ENCODE assay signal across 15 cellular contexts in the genomic region with DNA sequence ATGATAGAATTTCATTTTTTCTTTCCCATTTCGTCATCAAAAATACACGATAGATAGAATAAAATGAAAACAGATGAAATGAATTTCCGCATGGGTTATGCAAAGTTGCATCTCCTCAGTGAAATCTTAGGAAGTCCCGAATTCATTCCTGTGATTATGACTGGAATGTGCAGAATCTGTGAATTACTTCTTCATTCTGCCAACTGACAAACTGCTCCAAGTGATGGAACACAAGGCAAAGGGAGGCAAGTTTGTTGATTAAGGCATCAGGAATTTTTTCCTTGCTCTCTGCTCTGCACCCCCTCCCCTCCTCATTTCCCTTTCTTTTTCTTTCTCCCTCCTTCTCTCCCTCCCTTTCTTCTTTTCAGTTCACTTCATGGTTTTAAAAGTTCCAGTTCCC. TPM values are rescaled to one million over a fixed set of nuclear protein-coding genes. Genes with fewer than 3 reads are reported as not detected.
DNase-seq lines count a peak whose midpoint lies in the region; TF ChIP-seq lines count a peak whose summit lies in the region.
"Had no signal": no experiment of that assay in that cellular context is flagged by ENCODE, and none has a peak within 500 bp of the region (broad histone marks: within the 10 kb centered on the region; RNA-seq: fewer than 3 reads in every experiment).

No MANE protein-coding gene starts in this region.

- H3K27me3 ChIP-seq in skeletal muscle satellite cell (ENCODE audit: control insufficient read depth, insufficient read depth, low read length) (no peaks in the 10 kb centered on the region), HAP-1 (ENCODE audit: low read depth) (no peaks in the 10 kb centered on the region), H9 (ENCODE audit: insufficient read depth, low read length) (no peaks in the 10 kb centered on the region)
- H3K27me3 ChIP-seq: hepatocyte, vagina had no signal

- H3K56ac ChIP-seq in H9 (ENCODE audit: insufficient read length, low read depth, low read length): no peak overlapping the region

- H2BK20ac ChIP-seq in H9 (ENCODE audit: low read depth, low read length, poor library complexity, severe bottlenecking): no peak overlapping the region

- no peak overlapping the region for H3K27ac Mint-ChIP-seq in H9
- H3K27ac Mint-ChIP-seq: activated naive CD8-positive, alpha-beta T cell; progenitor cell of endocrine pancreas; T-helper 2 cell treated with Interferon-gamma antibody and Interleukin-4, amounts not matched to agents 5 μg/mL and 100 μg/mL, for 36 hours had no signal

- in situ Hi-C loops in HAP-1 (cut with MboI; ENCODE audit: low sequenced_read_pairs): no loop called here

- H3K23me2 ChIP-seq in H9 (ENCODE audit: insufficient read length, low read depth, low read length, poor library complexity, severe bottlenecking): no peaks in the 10 kb centered on the region

- H2BK15ac ChIP-seq in H9 (ENCODE audit: low read depth, low read length): no peak overlapping the region

- H3K36me3 Mint-ChIP-seq in H9 (ENCODE audit: insufficient read depth in 1 of 3, low read depth in 3 of 3): peaks cover 0 to 4% (median 4%) of the 10 kb centered on the region in 3 experiments; a peak in 4 of 7 replicates
- H3K36me3 Mint-ChIP-seq: activated naive CD8-positive, alpha-beta T cell had no signal

- no peak overlapping the region for H4K91ac ChIP-seq in H9 (ENCODE audit: insufficient read length, low read depth, low read length)

- peaks cover 2 to 4% of the 10 kb centered on the region in 2 experiments; a peak in 3 of 4 replicates for H3K4me1 Mint-ChIP-seq in H9

- H3K27me3 Mint-ChIP-seq in H9 (ENCODE audit: low read depth): no peaks in the 10 kb centered on the region; the same call in 1 of the 2 replicates
- H3K27me3 Mint-ChIP-seq: activated naive CD8-positive, alpha-beta T cell; progenitor cell of endocrine pancreas had no signal

- H3K36me3 ChIP-seq in SK-N-MC (ENCODE audit: insufficient read depth, low read length) (no peaks in the 10 kb centered on the region), skeletal muscle satellite cell (ENCODE audit: insufficient read depth, low read length) (no peaks in the 10 kb centered on the region), HAP-1 (replicated peaks) (no peaks in the 10 kb centered on the region)
- H3K36me3 ChIP-seq: vagina had no signal

- H3K79me1 ChIP-seq in H9 (ENCODE audit: insufficient read depth, low read depth, low read length, poor library complexity, severe bottlenecking): no peaks in the 10 kb centered on the region

- no peak overlapping the region for H3K23ac ChIP-seq in H9 (ENCODE audit: insufficient read length, low read depth, low read length)

- no peak overlapping the region for H4K8ac ChIP-seq in H9 (replicated peaks; ENCODE audit: insufficient read length, low read depth, low read length)

- H3K79me2 ChIP-seq in H9 (ENCODE audit: insufficient read depth, low read length): no peaks in the 10 kb centered on the region
- H3K79me2 ChIP-seq: hepatocyte had no signal

- H2BK120ac ChIP-seq in H9 (ENCODE audit: low read depth, low read length, poor library complexity, severe bottlenecking): no peak overlapping the region

- peak; percentile 54 for DNase-seq in GM04503 (ENCODE audit: low read depth)
- DNase-seq in SK-N-MC (ENCODE audit: low read depth, low spot score): no peak
- DNase-seq in fibroblast of the aortic adventitia (ENCODE audit: low read depth): peak; percentile 87
- no peak for DNase-seq in HAP-1 (ENCODE audit: low spot score in 2 of 2)
- DNase-seq in NCI-H1092 (lab: John Stamatoyannopoulos, UW): no peak
- DNase-seq in H9: no peak
- DNase-seq: activated CD4-positive, CD25-positive, alpha-beta regulatory T cell treated with anti-CD3 and anti-CD28 coated beads, Interleukin-2, amount 50 U/mL, for 72 hours; left cardiac atrium had no signal

- no peak overlapping the region for H2BK5ac ChIP-seq in H9 (ENCODE audit: insufficient read length, low read length)

- no peak overlapping the region for H3K4ac ChIP-seq in H9 (ENCODE audit: low read depth, low read length)

- H2AFZ ChIP-seq in H9 (ENCODE audit: low read length): no peak overlapping the region
- H2AFZ ChIP-seq: hepatocyte had no signal

- no peak overlapping the region for H3K4me3 Mint-ChIP-seq in H9
- H3K4me3 Mint-ChIP-seq: activated naive CD8-positive, alpha-beta T cell; T-helper 2 cell treated with Interferon-gamma antibody and Interleukin-4, amounts not matched to agents 5 μg/mL and 100 μg/mL, for 36 hours had no signal

- H3K4me1 ChIP-seq in skeletal muscle satellite cell (ENCODE audit: control insufficient read depth, insufficient read depth, low read length) (peaks cover 29% of the 10 kb centered on the region), HAP-1 (no peaks in the 10 kb centered on the region), H9 (ENCODE audit: insufficient read depth, low read length) (no peaks in the 10 kb centered on the region)
- H3K4me1 ChIP-seq: vagina had no signal

- no peak overlapping the region for H3K14ac ChIP-seq in H9 (ENCODE audit: insufficient read depth, low read length)

- no peak overlapping the region for H2BK12ac ChIP-seq in H9 (ENCODE audit: insufficient read length, low read depth, low read length)

- no peak overlapping the region for H3K18ac ChIP-seq in H9 (ENCODE audit: insufficient read length, low read depth, low read length)

- no peaks in the 10 kb centered on the region for H4K20me1 ChIP-seq in H9 (ENCODE audit: control insufficient read depth, insufficient read depth, insufficient read length)

- peak overlapping the region; percentile 84 for H3K27ac ChIP-seq in SK-N-MC
- H3K27ac ChIP-seq in H9 (ENCODE audit: insufficient read length, low read depth, low read length): no peak overlapping the region
- H3K27ac ChIP-seq: hepatocyte, vagina had no signal

- no peak overlapping the region for H2AK5ac ChIP-seq in H9 (ENCODE audit: insufficient read length, low read length)

- H3K9ac ChIP-seq in SK-N-MC (ENCODE audit: insufficient read length) (peak overlapping the region; percentile 67), skeletal muscle satellite cell (ENCODE audit: low read depth, low read length) (no peak overlapping the region), H9 (ENCODE audit: extremely low read depth, insufficient read length, low read length) (no peak overlapping the region)

- WGBS in H9 (ENCODE audit: extremely low coverage, insufficient read length, low lambda C conversion rate): no CpG with 5 or more reads among the region's 4 CpGs

- no peak for TF ChIP-seq CTCF in fibroblast of the aortic adventitia (IDR thresholded peaks at IDR 0.05; ENCODE audit: insufficient read depth, low read length)
- no peak for TF ChIP-seq CTCF in H9 (conservative IDR thresholded peaks at IDR 0.05)

- H4K5ac ChIP-seq in H9 (ENCODE audit: insufficient read length, low read depth, low read length): no peak overlapping the region

- H3K9me3 ChIP-seq in SK-N-MC (ENCODE audit: low read depth, low read length): no peaks in the 10 kb centered on the region
- H3K9me3 ChIP-seq in skeletal muscle satellite cell (replicated peaks; ENCODE audit: low read length): no peaks in the 10 kb centered on the region
- H3K9me3 ChIP-seq in HAP-1: no peaks in the 10 kb centered on the region
- H3K9me3 ChIP-seq in H9 (ENCODE audit: control insufficient read depth, low read depth, low read length): no peaks in the 10 kb centered on the region
- H3K9me3 ChIP-seq: vagina had no signal

- H3K9me3 Mint-ChIP-seq in H9: peaks cover 4% of the 10 kb centered on the region in 2 experiments

- H3K4me2 ChIP-seq in skeletal muscle satellite cell (ENCODE audit: low read length) (peak overlapping the region; percentile 18), H9 (ENCODE audit: insufficient read depth, insufficient read length, low read length) (no peak overlapping the region)
- H3K4me2 ChIP-seq: hepatocyte had no signal

- peak overlapping the region; percentile 58 for H3K4me3 ChIP-seq in SK-N-MC
- no peak overlapping the region for H3K4me3 ChIP-seq in fibroblast of the aortic adventitia (ENCODE audit: low read depth, low read length)
- H3K4me3 ChIP-seq in skeletal muscle satellite cell (ENCODE audit: low read length): no peak overlapping the region
- no peak overlapping the region for H3K4me3 ChIP-seq in HAP-1
- H3K4me3 ChIP-seq: hepatocyte, vagina had no signal

- no peak overlapping the region for H3T11ph ChIP-seq in H9 (ENCODE audit: low read length)

RNA-seq across cellular contexts. Expression of gene ADGRL4, which starts 37.0 kb away (rescaled TPM):
- total RNA-seq in fibroblast of the aortic adventitia (ENCODE audit: low replicate concordance) (12.3 and 139 TPM in 2 replicates), H9 (2021) (0.24 and 0.63 TPM in 2 replicates)
- total RNA-seq in skeletal muscle satellite cell (2012; rRNA removed): 67.5 and 81.6 TPM in 2 replicates
- total RNA-seq: G401, progenitor cell of endocrine pancreas had no signal

Comparison
In these comparisons a context has a peak if more than half of its experiments do, and no peak if none do; other contexts are left out.
1. DNase-seq: peak in GM04503 (single experiment) and fibroblast of the aortic adventitia (single experiment); none in SK-N-MC (single experiment), HAP-1 (0 of 2), NCI-H1092 (single experiment) and H9 (single experiment).